ENCODE assay signal across 8 cellular contexts in the genomic region with DNA sequence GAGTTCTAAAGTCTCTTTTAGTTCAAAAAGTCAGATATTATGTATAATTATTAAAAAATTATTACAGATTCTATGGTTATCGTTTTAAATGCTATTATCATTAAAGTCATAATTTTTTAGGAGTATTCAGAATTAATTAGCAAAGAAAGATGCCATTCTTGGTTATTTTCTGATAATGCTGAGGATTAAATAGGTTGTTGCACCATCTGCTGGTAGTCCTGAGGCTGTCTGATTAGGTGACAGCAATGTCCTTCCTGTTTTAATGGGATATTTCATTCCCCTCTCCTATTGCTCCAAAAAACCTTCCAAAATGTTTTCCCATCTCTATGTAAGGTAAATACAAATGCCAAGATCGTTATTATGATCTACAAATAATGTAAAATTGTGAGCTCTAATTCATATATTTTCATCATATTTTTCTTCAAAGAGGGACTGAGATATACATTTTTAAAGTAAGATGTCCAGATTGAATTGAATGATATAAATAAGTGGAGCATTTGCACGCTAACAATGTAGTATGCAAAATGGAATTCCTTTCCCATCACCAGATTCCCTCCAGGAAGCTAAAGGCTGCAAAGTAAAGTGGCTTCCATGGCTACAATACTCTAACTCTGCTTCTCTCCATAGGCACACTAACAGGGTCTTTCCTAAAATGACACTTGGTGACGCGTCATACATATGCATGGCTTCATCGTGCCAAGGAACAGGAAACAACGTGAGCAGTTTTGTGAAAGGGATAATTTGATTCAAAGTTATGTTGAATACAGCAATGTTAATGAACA. TPM values are rescaled to one million over a fixed set of nuclear protein-coding genes. Genes with fewer than 3 reads are reported as not detected.
DNase-seq lines count a peak whose midpoint lies in the region; ATAC-seq, FAIRE-seq and TF ChIP-seq lines count a peak whose summit lies in the region.

No MANE protein-coding gene starts in this region.

- TF ChIP-seq POLR2A in A549 (IDR thresholded peaks at IDR 0.05; ENCODE audit: low read length), result no peak

- ATAC-seq in A549, result peak in 1 of 2 experiments; percentile 66; a peak in 3 of 6 replicates
- ATAC-seq in HG03565 (IDR thresholded peaks at IDR 0.05; ENCODE audit: unreplicated experiment), result no peak

- H3K36me3 Mint-ChIP-seq in activated CD4-positive, alpha-beta memory T cell treated with anti-CD3 and anti-CD28 coated beads for 36 hours, result no peaks in the 10 kb centered on the region

- no peak overlapping the region for H3K27ac Mint-ChIP-seq in activated CD4-positive, alpha-beta memory T cell treated with anti-CD3 and anti-CD28 coated beads for 36 hours

- TF ChIP-seq RAD21 in A549 (conservative IDR thresholded peaks at IDR 0.05 in 1 of 2, IDR thresholded peaks at IDR 0.05 in 1 of 2), result peak; percentile 97

- TF ChIP-seq CTCF in A549 (IDR thresholded peaks at IDR 0.05) (peak; percentile 93), retinal pigment epithelial cell (conservative IDR thresholded peaks at IDR 0.05; ENCODE audit: low read depth, low read length) (peak; percentile 78)

- peaks cover 43% of the 10 kb centered on the region for H3K4me1 ChIP-seq in A549
- H3K4me1 ChIP-seq in SJCRH30, result peaks cover 3% of the 10 kb centered on the region; the same call in 1 of the 2 replicates

- H3K9me3 ChIP-seq in A549 (no peaks in the 10 kb centered on the region), SJCRH30 (replicated peaks) (no peaks in the 10 kb centered on the region)

- CTCF ChIA-PET in A549 (lab: Yijun Ruan, JAX), result interaction anchor here (0.6 to 12.9 kb wide), 45 partner anchors 8 to 1584 kb away, joined by 3 to 127 read pairs (median 3); a partner anchor contains a TSS
- CTCF ChIA-PET in activated CD4-positive, alpha-beta memory T cell treated with anti-CD3 and anti-CD28 coated beads for 36 hours (lab: Charles Lee), result interaction anchor here (0.6 to 3.3 kb wide), 15 partner anchors 9 to 1575 kb away, joined by 3 to 18 read pairs (median 4); no protein-coding TSS in a partner anchor

- H3K27ac ChIP-seq in A549 (peak overlapping the region; percentile 59 to 72), SJCRH30 (no peak overlapping the region)

- POLR2A ChIA-PET in A549 (lab: Yijun Ruan, JAX), result interaction anchor here (0.6 kb wide), 1 partner anchor 41 kb away, joined by 3 read pairs; no protein-coding TSS in a partner anchor
- POLR2A ChIA-PET in activated CD4-positive, alpha-beta memory T cell treated with anti-CD3 and anti-CD28 coated beads for 36 hours (lab: Charles Lee), result interaction anchor here (0.6 kb wide), 1 partner anchor 221 kb away, joined by 3 read pairs; no protein-coding TSS in a partner anchor

- WGBS in A549 (ENCODE audit: missing lambda C conversion rate), result 49% methylated on average over 7 of the region's 7 CpGs

- H3K36me3 ChIP-seq in SJCRH30, result no peaks in the 10 kb centered on the region

- no peaks in the 10 kb centered on the region for H3K27me3 ChIP-seq in SJCRH30

- no peaks in the 10 kb centered on the region for H3K9me3 Mint-ChIP-seq in activated CD4-positive, alpha-beta memory T cell treated with anti-CD3 and anti-CD28 coated beads for 36 hours

- H3K27me3 Mint-ChIP-seq in activated CD4-positive, alpha-beta memory T cell treated with anti-CD3 and anti-CD28 coated beads for 36 hours, result peaks cover 20% of the 10 kb centered on the region

- H3K4me2 ChIP-seq in A549, result no peak overlapping the region

- intact Hi-C loops in activated CD4-positive, alpha-beta memory T cell treated with anti-CD3 and anti-CD28 coated beads for 36 hours (cut with micrococcal nuclease), result loop anchor here (5.0 kb wide), 2 partner anchors 105 to 1530 kb away; no protein-coding TSS in a partner anchor

- FAIRE-seq in A549 (lab: Jason Lieb, UNC), result peak; percentile 98
- peak; percentile 64 for FAIRE-seq in frontal cortex (lab: Jason Lieb, UNC)

- no peak overlapping the region for H3K4me3 Mint-ChIP-seq in activated CD4-positive, alpha-beta memory T cell treated with anti-CD3 and anti-CD28 coated beads for 36 hours

- peaks cover 5% of the 10 kb centered on the region for H3K4me1 Mint-ChIP-seq in activated CD4-positive, alpha-beta memory T cell treated with anti-CD3 and anti-CD28 coated beads for 36 hours (ENCODE audit: low read depth)

- no peak for TF ChIP-seq EP300 in A549 (IDR thresholded peaks at IDR 0.05)

- H3K4me3 ChIP-seq in A549, result no peak overlapping the region
- no peak overlapping the region for H3K4me3 ChIP-seq in SJCRH30
- no peak overlapping the region for H3K4me3 ChIP-seq in retinal pigment epithelial cell (ENCODE audit: low read length)

- peak; percentile 13 to 57 for DNase-seq in A549 (ENCODE audit: low read depth in 1 of 2, low spot score in 1 of 2)
- DNase-seq in GM03348 (ENCODE audit: low spot score), result peak; percentile 18
- peak; percentile 3 to 53 for DNase-seq in SJCRH30
- peak in 1 of 2 donors; percentile 5 for DNase-seq in frontal cortex (ENCODE audit: low spot score in 2 of 2)
- no peak for DNase-seq in retinal pigment epithelial cell (ENCODE audit: low read depth)
- DNase-seq in stimulated activated CD4-positive, alpha-beta T cell treated with anti-CD3 and anti-CD28 coated beads, Interleukin-15, amount 100 ng/mL, for 24 hours, result no peak
- no peak for DNase-seq in activated CD4-positive, alpha-beta memory T cell treated with anti-CD3 and anti-CD28 coated beads for 36 hours

TF ChIP-seq in A549, 52 proteins besides CTCF, POLR2A, EP300 and RAD21:
- TF ChIP-seq JUNB (IDR thresholded peaks at IDR 0.05) (no peak), SMC3 (IDR thresholded peaks at IDR 0.05) (peak; percentile 98)
TF ChIP-seq in A549: peak in this region for 1.

RNA-seq across cellular contexts. Expression of a gene that starts 58.8 kb away (rescaled TPM):
- 17.5 and 20.0 TPM in 2 replicates for polyA plus RNA-seq in A549 (2011; rRNA removed)
- 12.0 and 14.8 TPM in 2 replicates for polyA plus RNA-seq in A549 (2012; cell fraction: cytosol; rRNA removed)
- polyA plus RNA-seq in A549 (2012; cell fraction: nucleus; rRNA removed), result 25.9 and 28.9 TPM in 2 replicates
- 10.5 to 15.2 TPM (median 11.2 TPM) in 3 replicates for polyA plus RNA-seq in A549 (2017; fragmentation: RNase III; extraction: RNeasy Plus Mini Kit Qiagen cat#74134 plus additional on column Dnase treatment)
- polyA minus RNA-seq in A549 (2011; rRNA and poly(A)+ RNA removed), result 139 and 226 TPM in 2 replicates
- not detected in 2 replicates for total RNA-seq in SJCRH30 (2014; rRNA removed; shearing (Covaris generic))
- total RNA-seq in frontal cortex, result 74.2 TPM
- 1 to 10 TPM; 3.9 to 4.2 TPM for total RNA-seq in activated CD4-positive, alpha-beta memory T cell treated with anti-CD3 and anti-CD28 coated beads for 36 hours

Comparison
In these comparisons a context has a peak if more than half of its experiments do, and no peak if none do; other contexts are left out.
1. DNase-seq: peak in A549 (2 of 2), GM03348 (single experiment) and SJCRH30 (2 of 2); none in retinal pigment epithelial cell (single experiment), stimulated activated CD4-positive, alpha-beta T cell treated with anti-CD3 and anti-CD28 coated beads, Interleukin-15, amount 100 ng/mL, for 24 hours (single experiment) and activated CD4-positive, alpha-beta memory T cell treated with anti-CD3 and anti-CD28 coated beads for 36 hours (single experiment).
2. RNA of a gene that starts 58.8 kb away (total RNA-seq): 74.2 TPM in frontal cortex (single experiment); 3.9 to 4.2 TPM in activated CD4-positive, alpha-beta memory T cell treated with anti-CD3 and anti-CD28 coated beads for 36 hours and not detected in SJCRH30; every median in the first group is over 10 times any median in the second.